Comparison of ENCODE assay signal across 1 cellular context in the genomic region with DNA sequence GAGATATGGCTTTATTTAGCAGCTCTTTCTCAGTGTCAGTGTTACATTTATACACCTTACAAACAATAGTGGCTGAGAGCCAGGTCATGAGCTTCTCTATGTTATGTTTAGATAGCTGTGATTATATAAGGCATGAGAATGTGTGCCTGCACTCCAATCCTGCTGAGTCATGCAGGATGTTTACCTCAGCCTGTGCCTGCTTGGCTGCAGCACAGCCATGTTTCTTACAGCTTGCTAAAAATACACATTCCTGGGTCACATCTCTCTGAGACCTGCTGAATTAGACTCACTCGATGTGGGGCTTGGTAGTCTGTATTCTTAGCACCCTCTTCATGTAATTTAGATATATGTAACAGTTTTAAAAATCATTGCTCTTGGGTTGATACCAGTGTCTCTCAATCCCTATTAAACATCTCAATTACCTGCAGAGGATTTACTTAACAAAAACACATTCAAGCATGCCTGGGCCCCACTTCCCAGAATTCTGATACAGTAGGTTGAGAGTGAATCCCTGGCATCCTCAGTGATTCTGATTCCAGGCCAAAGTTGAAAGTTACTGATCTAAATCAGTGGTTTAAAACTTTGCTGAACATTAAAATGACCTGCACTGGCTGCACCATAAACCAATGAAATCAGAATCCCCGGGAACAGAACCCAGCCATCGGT.
TF ChIP-seq lines count a peak whose summit lies in the region.

No MANE protein-coding gene starts in this region.

TF ChIP-seq in HepG2, 621 proteins besides CTCF, POLR2A, EP300 and RAD21 (continued from another document and continues in another):
- peak; percentile 46; the same call in 1 of the 2 replicates for TF ChIP-seq CEBPZ (IDR thresholded peaks at IDR 0.05; ENCODE audit: low read length)
- TF ChIP-seq CC2D1A (CRISPR knock-in tag; IDR thresholded peaks at IDR 0.05), result no peak
- TF ChIP-seq RARA (CRISPR knock-in tag; IDR thresholded peaks at IDR 0.05), result peak; percentile 81
- TF ChIP-seq ZNF101 (CRISPR knock-in tag; IDR thresholded peaks at IDR 0.05; ENCODE audit: borderline replicate concordance, low read depth), result no peak
- TF ChIP-seq AGO1 (IDR thresholded peaks at IDR 0.05; ENCODE audit: low read depth, low read length, poor library complexity, severe bottlenecking), result no peak
- no peak for TF ChIP-seq ZSCAN5A (CRISPR knock-in tag; IDR thresholded peaks at IDR 0.05; ENCODE audit: borderline replicate concordance)
- TF ChIP-seq ZNF256 (CRISPR knock-in tag; conservative IDR thresholded peaks at IDR 0.05), result no peak
- no peak for TF ChIP-seq ZNF790 (CRISPR knock-in tag; IDR thresholded peaks at IDR 0.05; ENCODE audit: borderline replicate concordance)
- TF ChIP-seq DZIP1 (CRISPR knock-in tag; IDR thresholded peaks at IDR 0.05), result no peak
- no peak; the same call in 1 of the 2 replicates for TF ChIP-seq JUNB (CRISPR knock-in tag; IDR thresholded peaks at IDR 0.05; ENCODE audit: borderline replicate concordance)
- TF ChIP-seq MAX (IDR thresholded peaks at IDR 0.05), result no peak
- TF ChIP-seq SNAPC4 (CRISPR knock-in tag; IDR thresholded peaks at IDR 0.05), result no peak
- no peak for TF ChIP-seq IKZF4 (CRISPR knock-in tag; IDR thresholded peaks at IDR 0.05; ENCODE audit: borderline replicate concordance, low read depth, not compliant biosample characterization)
- TF ChIP-seq NKX3-1 (CRISPR knock-in tag; IDR thresholded peaks at IDR 0.05), result no peak
- TF ChIP-seq ISL2 (CRISPR knock-in tag; IDR thresholded peaks at IDR 0.05), result no peak
- no peak for TF ChIP-seq ZNF230 (CRISPR knock-in tag; IDR thresholded peaks at IDR 0.05)
- TF ChIP-seq ZFP41 (CRISPR knock-in tag; IDR thresholded peaks at IDR 0.05; ENCODE audit: borderline replicate concordance), result no peak
- TF ChIP-seq ZNF253 (CRISPR knock-in tag; IDR thresholded peaks at IDR 0.05; ENCODE audit: borderline replicate concordance), result no peak
- no peak for TF ChIP-seq SRSF9 (IDR thresholded peaks at IDR 0.05; ENCODE audit: borderline replicate concordance, insufficient read depth, low read depth, low read length, poor library complexity, severe bottlenecking)
- TF ChIP-seq, protein P1, sequence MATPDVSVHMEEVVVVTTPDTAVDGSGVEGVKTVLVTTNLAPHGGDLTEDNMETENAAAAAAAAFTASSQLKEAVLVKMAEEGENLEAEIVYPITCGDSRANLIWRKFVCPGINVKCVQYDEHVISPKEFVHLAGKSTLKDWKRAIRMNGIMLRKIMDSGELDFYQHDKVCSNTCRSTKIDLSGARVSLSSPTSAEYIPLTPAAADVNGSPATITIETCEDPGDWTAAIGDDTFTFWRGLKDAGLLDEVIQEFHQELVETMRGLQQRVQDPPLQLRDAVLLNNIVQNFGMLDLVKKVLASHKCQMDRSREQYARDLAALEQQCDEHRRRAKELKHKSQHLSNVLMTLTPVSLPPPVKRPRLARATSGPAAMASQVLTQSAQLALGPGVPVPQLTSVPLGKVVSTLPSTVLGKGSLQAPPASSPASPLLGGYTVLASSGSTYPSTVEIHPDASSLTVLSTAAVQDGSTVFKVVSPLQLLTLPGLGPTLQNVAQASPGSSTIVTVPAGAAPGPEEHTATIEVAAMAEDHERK (CRISPR knock-in tag; IDR thresholded peaks at IDR 0.05; ENCODE audit: low read depth), result no peak
- no peak for TF ChIP-seq ZNF446 (CRISPR knock-in tag; IDR thresholded peaks at IDR 0.05)
- TF ChIP-seq ELF3 (CRISPR knock-in tag; IDR thresholded peaks at IDR 0.05), result 0 out of 2 replicates have a peak, but pooled peaks have one; percentile 58
- TF ChIP-seq ZBTB37 (CRISPR knock-in tag; IDR thresholded peaks at IDR 0.05), result no peak
- TF ChIP-seq LRRFIP1 (CRISPR knock-in tag; conservative IDR thresholded peaks at IDR 0.05), result no peak
- no peak for TF ChIP-seq ZKSCAN5 (CRISPR knock-in tag; IDR thresholded peaks at IDR 0.05)
- TF ChIP-seq SMAD1 (CRISPR knock-in tag; IDR thresholded peaks at IDR 0.05; ENCODE audit: borderline replicate concordance, low read depth), result no peak
- peak; percentile 53; the same call in 1 of the 2 replicates for TF ChIP-seq POGZ (CRISPR knock-in tag; IDR thresholded peaks at IDR 0.05)
- no peak for TF ChIP-seq ZNF616 (CRISPR knock-in tag; IDR thresholded peaks at IDR 0.05; ENCODE audit: low read depth)
- TF ChIP-seq, protein P2, sequence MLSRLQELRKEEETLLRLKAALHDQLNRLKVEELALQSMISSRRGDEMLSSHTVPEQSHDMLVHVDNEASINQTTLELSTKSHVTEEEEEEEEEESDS (CRISPR knock-in tag; IDR thresholded peaks at IDR 0.05; ENCODE audit: borderline replicate concordance), result no peak
- no peak for TF ChIP-seq ZNF878 (CRISPR knock-in tag; IDR thresholded peaks at IDR 0.05)
- TF ChIP-seq SRY (CRISPR knock-in tag; IDR thresholded peaks at IDR 0.05), result no peak
- TF ChIP-seq HOXA3 (CRISPR knock-in tag; IDR thresholded peaks at IDR 0.05), result peak; percentile 57
- no peak for TF ChIP-seq ATM (IDR thresholded peaks at IDR 0.05; ENCODE audit: borderline replicate concordance)
- no peak for TF ChIP-seq PITX1 (CRISPR knock-in tag; IDR thresholded peaks at IDR 0.05)
- no peak for TF ChIP-seq ZNF629 (CRISPR knock-in tag; conservative IDR thresholded peaks at IDR 0.05)
